Comparison of ENCODE assay signal across 12 cellular contexts in genomic region chr1:145985129-145985501, GRCh38. TPM values are rescaled to one million over a fixed set of nuclear protein-coding genes. Genes with fewer than 3 reads are reported as not detected.
DNase-seq lines count a peak whose midpoint lies in the region; ATAC-seq and TF ChIP-seq lines count a peak whose summit lies in the region.
"Had no signal": no experiment of that assay in that cellular context is flagged by ENCODE, and none has a peak within 500 bp of the region (broad histone marks: within the 10 kb centered on the region; RNA-seq: fewer than 3 reads in every experiment).

No MANE protein-coding gene starts in this region.

- H3K4me3 ChIP-seq in mucosa of stomach (ENCODE audit: low read length) (no peak overlapping the region), transverse colon (no peak overlapping the region)
- H3K4me3 ChIP-seq: BLaER1 had no signal

- TF ChIP-seq POLR2A in transverse colon (IDR thresholded peaks at IDR 0.05) (no peak), erythroblast (IDR thresholded peaks at IDR 0.05; ENCODE audit: low read length) (no peak)

- H3K9me3 ChIP-seq in mucosa of stomach (ENCODE audit: control insufficient read depth, low read length): no peaks in the 10 kb centered on the region
- H3K9me3 ChIP-seq in transverse colon: no peaks in the 10 kb centered on the region
- H3K9me3 ChIP-seq: BLaER1 had no signal

- H3K4me3 Mint-ChIP-seq in activated T-cell treated with anti-CD3 and anti-CD28 coated beads, Interleukin-2, amount 50 U/mL, for 72 hours: peak overlapping the region; percentile 55 to 61
- no peak overlapping the region for H3K4me3 Mint-ChIP-seq in activated T-cell treated with anti-CD3 and anti-CD28 coated beads, Interleukin-2, amount 50 U/mL, for 4 hours
- peak overlapping the region; percentile 32 for H3K4me3 Mint-ChIP-seq in MCF 10A (ENCODE audit: unreplicated experiment)

- ATAC-seq in activated T-cell treated with anti-CD3 and anti-CD28 coated beads, Interleukin-2, amount 50 U/mL, for 72 hours (replicated peaks in 1 of 2): no peak
- no peak for ATAC-seq in activated T-cell treated with anti-CD3 and anti-CD28 coated beads, Interleukin-2, amount 50 U/mL, for 4 hours

- H3K9me3 Mint-ChIP-seq in activated T-cell treated with anti-CD3 and anti-CD28 coated beads, Interleukin-2, amount 50 U/mL, for 72 hours: no peaks in the 10 kb centered on the region
- no peaks in the 10 kb centered on the region for H3K9me3 Mint-ChIP-seq in activated T-cell treated with anti-CD3 and anti-CD28 coated beads, Interleukin-2, amount 50 U/mL, for 4 hours
- no peaks in the 10 kb centered on the region for H3K9me3 Mint-ChIP-seq in MCF 10A (ENCODE audit: unreplicated experiment)

- no peak for TF ChIP-seq EP300 in transverse colon (IDR thresholded peaks at IDR 0.05; ENCODE audit: low read depth)

- H3K4me1 Mint-ChIP-seq in activated T-cell treated with anti-CD3 and anti-CD28 coated beads, Interleukin-2, amount 50 U/mL, for 72 hours (ENCODE audit: low read depth): peaks cover 21% of the 10 kb centered on the region
- H3K4me1 Mint-ChIP-seq in activated T-cell treated with anti-CD3 and anti-CD28 coated beads, Interleukin-2, amount 50 U/mL, for 4 hours (ENCODE audit: low read depth): peaks cover 32% of the 10 kb centered on the region
- H3K4me1 Mint-ChIP-seq in MCF 10A (ENCODE audit: insufficient read depth, unreplicated experiment): peaks cover 31% of the 10 kb centered on the region

- CTCF ChIA-PET in MCF 10A (lab: Yijun Ruan, JAX): interaction anchor here (1.0 to 24.2 kb wide), 2 partner anchors 27 to 74 kb away, joined by 3 to 773 read pairs; partner anchors contain the start of gene HJV

- peak overlapping the region; percentile 62 for H3K27ac Mint-ChIP-seq in activated T-cell treated with anti-CD3 and anti-CD28 coated beads, Interleukin-2, amount 50 U/mL, for 72 hours
- H3K27ac Mint-ChIP-seq in MCF 10A (ENCODE audit: low read depth, unreplicated experiment): peak overlapping the region; percentile 73

- peak overlapping the region; percentile 97 to 99 (median 98) for H3K27ac ChIP-seq in transverse colon
- H3K27ac ChIP-seq: BLaER1 had no signal

- H3K36me3 ChIP-seq in mucosa of stomach (ENCODE audit: control insufficient read depth, insufficient read depth, low read length) (no peaks in the 10 kb centered on the region), transverse colon (no peaks in the 10 kb centered on the region)
- H3K36me3 ChIP-seq: BLaER1 had no signal

- intact Hi-C loops in MCF 10A (cut with micrococcal nuclease) (no loop called here), transverse colon (cut with DNase I; ENCODE audit: low total_unique reads) (no loop called here)

- peak overlapping the region; percentile 26 for H3K9ac ChIP-seq in mucosa of stomach (ENCODE audit: low read length)
- H3K9ac ChIP-seq: BLaER1 had no signal

- BruUV-seq in MCF 10A (replicated peaks; lab: Mats Ljungman, UMichigan): no TSS peak

- in situ Hi-C loops in transverse colon (cut with MboI; ENCODE audit: low pct_ligation_motif_present in 1 of 4, low pct_unique_long_range_greater_than_20kb in 1 of 4, low sequenced_read_pairs in 3 of 4): no loop called here

- DNase-seq in activated T-cell treated with anti-CD3 and anti-CD28 coated beads, Interleukin-2, amount 50 U/mL, for 72 hours: no peak
- no peak for DNase-seq in activated T-cell treated with anti-CD3 and anti-CD28 coated beads, Interleukin-2, amount 50 U/mL, for 4 hours
- no peak for DNase-seq in MCF 10A (ENCODE audit: unreplicated experiment)
- no peak for DNase-seq in transverse colon
- no peak for DNase-seq in HT-29 (ENCODE audit: low spot score)
- DNase-seq in inferior parietal cortex (ENCODE audit: extremely low spot score): no peak
- DNase-seq in erythroblast (lab: John Stamatoyannopoulos, UW): no peak
- DNase-seq: glutamatergic neuron; NCI-H526 treated with DMSO at 0.1 percent for 48 hours; stimulated activated CD4-positive, alpha-beta T cell treated with anti-CD3 and anti-CD28 coated beads, Interleukin-4, amount 100 ng/mL, for 1 hour had no signal

- H3K4me1 ChIP-seq in mucosa of stomach (ENCODE audit: control insufficient read depth, insufficient read depth, low read length) (peaks cover 52% of the 10 kb centered on the region), transverse colon (peaks cover 57 to 67% (median 62%) of the 10 kb centered on the region in 4 donors)

- no peaks in the 10 kb centered on the region for H3K27me3 ChIP-seq in mucosa of stomach (ENCODE audit: control insufficient read depth, insufficient read depth, low read length)
- no peaks in the 10 kb centered on the region for H3K27me3 ChIP-seq in transverse colon
- H3K27me3 ChIP-seq: BLaER1 had no signal

- no peaks in the 10 kb centered on the region for H3K27me3 Mint-ChIP-seq in activated T-cell treated with anti-CD3 and anti-CD28 coated beads, Interleukin-2, amount 50 U/mL, for 72 hours (ENCODE audit: low read depth)
- no peaks in the 10 kb centered on the region for H3K27me3 Mint-ChIP-seq in activated T-cell treated with anti-CD3 and anti-CD28 coated beads, Interleukin-2, amount 50 U/mL, for 4 hours (ENCODE audit: low read depth)
- no peaks in the 10 kb centered on the region for H3K27me3 Mint-ChIP-seq in MCF 10A (ENCODE audit: insufficient read depth, unreplicated experiment)

- WGBS in transverse colon (ENCODE audit: low coverage in 1 of 2), 2 donors: 20 to 65% methylated on average over 2 of the region's 2 CpGs

- TF ChIP-seq CTCF in MCF 10A (IDR thresholded peaks at IDR 0.05; ENCODE audit: unreplicated experiment): no peak
- no peak for TF ChIP-seq CTCF in transverse colon (IDR thresholded peaks at IDR 0.05)

- POLR2A ChIA-PET in MCF 10A (lab: Yijun Ruan, JAX): interaction anchor here (0.6 to 24.2 kb wide), 5 partner anchors 16 to 94 kb away, joined by 4 to 1309 read pairs (median 9); partner anchors contain the start of genes ANKRD34A, POLR3GL, RBM8A and TXNIP

- H3K36me3 Mint-ChIP-seq in activated T-cell treated with anti-CD3 and anti-CD28 coated beads, Interleukin-2, amount 50 U/mL, for 72 hours (ENCODE audit: insufficient read depth in 2 of 2): no peaks in the 10 kb centered on the region
- H3K36me3 Mint-ChIP-seq in activated T-cell treated with anti-CD3 and anti-CD28 coated beads, Interleukin-2, amount 50 U/mL, for 4 hours (ENCODE audit: insufficient read depth): no peaks in the 10 kb centered on the region
- H3K36me3 Mint-ChIP-seq in MCF 10A (ENCODE audit: insufficient read depth, unreplicated experiment): peaks cover 20% of the 10 kb centered on the region

RNA-seq across cellular contexts. Expression of gene TXNIP, which starts 11.3 kb away (rescaled TPM):
- 100 to 1,000 TPM; 141 to 212 TPM for total RNA-seq in activated T-cell treated with anti-CD3 and anti-CD28 coated beads, Interleukin-2, amount 50 U/mL, for 72 hours
- total RNA-seq in activated T-cell treated with anti-CD3 and anti-CD28 coated beads, Interleukin-2, amount 50 U/mL, for 4 hours: 10 to 100 TPM; 68.9 to 91.0 (median 83.7) TPM
- 576 and 599 TPM in 2 replicates for total RNA-seq in MCF 10A (2022)
- 1,000 to 10,000 TPM in 2 of 4 donors, 100 to 1,000 TPM in 2; 296 to 2,602 (median 982) TPM for total RNA-seq in transverse colon
- total RNA-seq in HT-29 (2014; rRNA removed; shearing (Covaris generic)): 30.1 and 46.6 TPM in 2 replicates

RNA-seq across cellular contexts. Expression of gene POLR3GL, which starts 20.6 kb away (rescaled TPM):
- 10 to 100 TPM; 32.5 to 36.1 TPM for total RNA-seq in activated T-cell treated with anti-CD3 and anti-CD28 coated beads, Interleukin-2, amount 50 U/mL, for 72 hours
- 10 to 100 TPM; 11.7 to 14.5 (median 13.9) TPM for total RNA-seq in activated T-cell treated with anti-CD3 and anti-CD28 coated beads, Interleukin-2, amount 50 U/mL, for 4 hours
- total RNA-seq in MCF 10A (2022): 17.6 and 20.9 TPM in 2 replicates
- 10 to 100 TPM in 3 of 4 donors, 1 to 10 TPM in 1; 1.2 to 23.7 (median 14.4) TPM for total RNA-seq in transverse colon
- total RNA-seq in HT-29 (2014; rRNA removed; shearing (Covaris generic)): 7.1 and 7.4 TPM in 2 replicates

RNA-seq across cellular contexts. Expression of gene ANKRD34A, which starts 20.7 kb away (rescaled TPM):
- total RNA-seq in activated T-cell treated with anti-CD3 and anti-CD28 coated beads, Interleukin-2, amount 50 U/mL, for 72 hours: 1 to 10 TPM; 2.6 to 3.6 TPM
- total RNA-seq in activated T-cell treated with anti-CD3 and anti-CD28 coated beads, Interleukin-2, amount 50 U/mL, for 4 hours: 1 to 10 TPM; 6.2 to 8.7 (median 7.6) TPM
- total RNA-seq in MCF 10A (2022) (2.6 and 3.1 TPM in 2 replicates), transverse colon (1 to 10 TPM in 1 of 4 donors, under 1 TPM in 2, not detected in 1; 0.41 to 4.1 (median 0.64) TPM)
- total RNA-seq in HT-29 (2014; rRNA removed; shearing (Covaris generic)): 0.20 and 1.9 TPM in 2 replicates

RNA-seq across cellular contexts. Expression of gene LIX1L, which starts 27.3 kb away (rescaled TPM):
- total RNA-seq in activated T-cell treated with anti-CD3 and anti-CD28 coated beads, Interleukin-2, amount 50 U/mL, for 72 hours: 10 to 100 TPM; 36.9 to 39.5 TPM
- total RNA-seq in activated T-cell treated with anti-CD3 and anti-CD28 coated beads, Interleukin-2, amount 50 U/mL, for 4 hours: 10 to 100 TPM; 40.7 to 43.3 (median 41.9) TPM
- total RNA-seq in MCF 10A (2022): 40.1 and 42.1 TPM in 2 replicates
- 10 to 100 TPM in 2 of 4 donors, 1 to 10 TPM in 2; 7.2 to 12.5 (median 9.8) TPM for total RNA-seq in transverse colon
- total RNA-seq in HT-29 (2014; rRNA removed; shearing (Covaris generic)): 2.5 and 3.0 TPM in 2 replicates

RNA-seq across cellular contexts. Expression of gene HJV, which starts 36.4 kb away (rescaled TPM):
- not detected for total RNA-seq in activated T-cell treated with anti-CD3 and anti-CD28 coated beads, Interleukin-2, amount 50 U/mL, for 72 hours
- total RNA-seq in activated T-cell treated with anti-CD3 and anti-CD28 coated beads, Interleukin-2, amount 50 U/mL, for 4 hours: not detected
- total RNA-seq in MCF 10A (2022) (not detected in 2 replicates), transverse colon (under 1 TPM in 1 of 4 donors, not detected in 3; 0.27 TPM)
- total RNA-seq in HT-29 (2014; rRNA removed; shearing (Covaris generic)): not detected in 2 replicates
